31 cellular contexts compared by ENCODE assay signal in the genomic region with DNA sequence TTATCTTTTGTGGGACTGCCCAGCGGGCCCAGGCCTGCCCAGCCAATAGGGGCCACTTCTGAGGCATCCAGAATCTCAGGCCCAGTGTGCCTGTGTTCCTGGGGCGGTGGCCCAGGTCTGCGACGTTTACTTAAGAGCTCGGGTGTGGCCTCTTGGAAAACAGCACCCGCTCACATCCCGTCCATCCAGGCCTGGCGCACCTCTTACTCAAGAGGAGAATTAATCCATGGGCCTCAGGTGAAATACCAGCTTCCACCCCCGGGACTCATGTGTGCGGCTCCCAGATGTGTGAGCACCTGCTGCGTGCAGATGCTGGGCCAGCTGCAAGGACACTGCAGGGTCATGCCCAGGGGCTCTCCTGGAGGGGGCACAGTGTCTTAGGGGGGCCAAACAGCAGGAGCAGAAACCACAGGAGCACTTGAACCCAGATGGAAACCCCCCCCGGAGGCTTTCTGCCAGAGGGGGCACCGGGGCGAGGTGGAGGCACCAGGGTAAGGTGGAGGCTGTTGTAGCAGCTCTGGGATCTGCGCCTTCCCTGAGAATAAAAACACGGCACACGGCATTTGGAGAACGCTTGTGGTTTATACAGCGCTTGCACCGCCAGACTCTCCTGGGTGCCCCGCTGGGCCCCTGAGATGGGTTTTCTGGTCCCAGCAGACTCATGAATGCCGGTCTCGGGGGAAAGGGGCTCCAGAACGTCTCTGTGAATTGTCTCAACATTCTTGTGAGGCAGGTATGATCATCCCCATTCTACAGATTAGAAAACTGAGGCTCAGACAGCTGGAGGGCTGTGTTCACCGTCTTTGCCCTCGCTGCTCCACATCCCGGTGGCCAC. TPM values are rescaled to one million over a fixed set of nuclear protein-coding genes. Genes with fewer than 3 reads are reported as not detected.
A peak's percentile ranks its signal among the peaks of the same experiment; 100 is the strongest.
DNase-seq lines count a peak whose midpoint lies in the region; ATAC-seq and TF ChIP-seq lines count a peak whose summit lies in the region.
"Had no signal": no experiment of that assay in that cellular context is flagged by ENCODE, and none has a peak within 500 bp of the region (broad histone marks: within the 10 kb centered on the region; RNA-seq: fewer than 3 reads in every experiment).

No MANE protein-coding gene starts in this region.

- TF ChIP-seq CTCF in left ventricle myocardium inferior (IDR thresholded peaks at IDR 0.05; ENCODE audit: borderline replicate concordance) (no peak), RWPE1 (conservative IDR thresholded peaks at IDR 0.05; ENCODE audit: low read depth) (no peak), left lung (IDR thresholded peaks at IDR 0.05) (no peak)

- DNase-seq in left ventricle myocardium inferior (peak; percentile 5), left cardiac atrium (no peak), RWPE1 (ENCODE audit: low spot score) (peak; percentile 57), left lung (peak; percentile 38 to 83)
- DNase-seq: activated CD4-positive, CD25-positive, alpha-beta regulatory T cell; activated gamma-delta T cell; activated T-cell treated with anti-CD3 and anti-CD28 coated beads, Interleukin-2, amount 50 U/mL, for 24 hours; dermis blood vessel endothelial cell; DMS79; esophagus squamous epithelium; NCI-H2081; NCI-H345; NCI-H82; retina; stimulated activated CD4-positive, alpha-beta T cell treated with anti-CD3 and anti-CD28 coated beads, Interleukin-1b, Interleukin-23, amount 100 ng/mL, for 48 hours; stimulated activated naive CD8-positive, alpha-beta T cell treated with anti-CD3 and anti-CD28 coated beads, Interleukin-15, Interleukin-2, amounts not matched to agents 100 U/mL and 50 U/mL, for 24 hours; testis had no signal

- H3K36me3 ChIP-seq in left ventricle myocardium inferior: no peaks in the 10 kb centered on the region
- H3K36me3 ChIP-seq in left lung: no peaks in the 10 kb centered on the region
- H3K36me3 ChIP-seq: BLaER1 treated with 17β-estradiol and CSF1 and Interleukin-3, amounts not matched to agents 10 nM and 100 nM; esophagus squamous epithelium; HAP-1; ovary; vagina had no signal

- intact Hi-C loops in left ventricle myocardium inferior (cut with micrococcal nuclease): no loop called here
- intact Hi-C loops in left cardiac atrium (cut with DNase I): no loop called here
- intact Hi-C loops in left lung (cut with DNase I): no loop called here

- ATAC-seq in left cardiac atrium: no peak
- peak; percentile 19 for ATAC-seq in left lung
- ATAC-seq in GM21381 (IDR thresholded peaks at IDR 0.05; ENCODE audit: unreplicated experiment): no peak
- ATAC-seq in HG03097 (IDR thresholded peaks at IDR 0.05; ENCODE audit: low FRiP score, unreplicated experiment): no peak
- ATAC-seq in HG03045 (IDR thresholded peaks at IDR 0.05; ENCODE audit: unreplicated experiment): no peak
- ATAC-seq: foreskin keratinocyte; SK-N-SH treated with all-trans-retinoic acid at 6 μM for 48 hours; stimulated activated naive CD8-positive, alpha-beta T cell treated with anti-CD3 and anti-CD28 coated beads, Interleukin-15, Interleukin-2, amounts not matched to agents 100 U/mL and 50 U/mL, for 24 hours had no signal

- CTCF ChIA-PET in RWPE1 (lab: Yijun Ruan, JAX): no interaction called here

- H3K27me3 ChIP-seq in left ventricle myocardium inferior (ENCODE audit: low read depth) (peaks cover 1% of the 10 kb centered on the region), left lung (no peaks in the 10 kb centered on the region)
- H3K27me3 ChIP-seq: BLaER1 treated with 17β-estradiol and CSF1 and Interleukin-3, amounts not matched to agents 10 nM and 100 nM; foreskin keratinocyte; ovary; testis; vagina had no signal

- H3K4me3 ChIP-seq in left ventricle myocardium inferior (no peak overlapping the region), left lung (no peak overlapping the region)
- H3K4me3 ChIP-seq: BLaER1 treated with 17β-estradiol and CSF1 and Interleukin-3, amounts not matched to agents 10 nM and 100 nM; esophagus squamous epithelium; HAP-1; lung; ovary; smooth muscle cell; testis; vagina had no signal

- no peaks in the 10 kb centered on the region for H3K9me3 ChIP-seq in left ventricle myocardium inferior (replicated peaks)
- H3K9me3 ChIP-seq in left lung: no peaks in the 10 kb centered on the region
- H3K9me3 ChIP-seq: BLaER1 treated with 17β-estradiol and CSF1 and Interleukin-3, amounts not matched to agents 10 nM and 100 nM; esophagus squamous epithelium; HAP-1; ovary; testis; vagina had no signal

- H3K4me1 ChIP-seq in left ventricle myocardium inferior (peaks cover 12% of the 10 kb centered on the region), left lung (peaks cover 5 to 7% of the 10 kb centered on the region in 2 donors)
- H3K4me1 ChIP-seq: HAP-1, vagina had no signal

- H3K27ac ChIP-seq in left ventricle myocardium inferior (replicated peaks) (no peak overlapping the region), RWPE1 (peak overlapping the region; percentile 77), left lung (no peak overlapping the region)
- H3K27ac ChIP-seq: BLaER1 treated with 17β-estradiol and CSF1 and Interleukin-3, amounts not matched to agents 10 nM and 100 nM; esophagus squamous epithelium; foreskin keratinocyte; KMS-11; ovary; testis; vagina had no signal

- POLR2A ChIA-PET in RWPE1 (lab: Yijun Ruan, JAX; ENCODE audit: low non-redundant PET): no interaction called here

RNA-seq across cellular contexts. Expression of gene PSAPL1, which starts 2.8 kb away (rescaled TPM):
- total RNA-seq in left ventricle myocardium inferior: not detected
- not detected for total RNA-seq in left cardiac atrium
- total RNA-seq in left lung: under 1 TPM; 0.06 to 0.08 TPM
- total RNA-seq: dermis blood vessel endothelial cell, foreskin keratinocyte, kidney, mononuclear cell, smooth muscle cell, vagina had no signal
